In the genomic region with DNA sequence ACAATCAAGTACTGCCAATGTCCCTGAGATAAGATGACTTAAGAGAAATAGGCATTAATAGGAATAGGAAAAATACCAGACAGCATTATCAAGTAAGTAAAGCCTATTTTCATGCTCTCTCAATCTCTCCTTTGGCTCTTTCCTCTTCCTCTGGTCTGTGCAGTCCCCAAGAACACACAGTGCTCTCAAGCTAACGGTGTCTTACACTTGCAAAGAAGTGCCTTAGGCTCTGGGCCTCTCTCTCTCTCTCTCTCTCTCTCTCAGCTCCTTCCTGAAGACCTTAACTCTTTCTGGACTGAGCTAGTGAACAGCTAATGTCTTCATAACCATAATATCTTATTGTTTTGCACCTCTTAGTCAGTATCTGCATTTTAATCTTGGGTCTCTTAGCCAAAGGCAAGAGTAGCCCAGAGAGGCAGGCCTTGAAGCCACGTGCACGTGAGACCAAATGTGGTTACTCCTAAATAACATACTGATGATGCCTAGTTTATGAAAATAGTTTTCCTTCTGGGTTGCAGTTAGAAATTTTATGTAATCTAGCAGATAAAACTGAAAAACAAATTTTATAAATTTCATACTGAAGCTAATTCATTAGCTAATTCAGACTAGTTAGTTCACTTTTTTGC, we compare ENCODE assay signal across 23 cellular contexts.
DNase-seq lines count a peak whose midpoint lies in the region; ATAC-seq and TF ChIP-seq lines count a peak whose summit lies in the region.
"Had no signal": no experiment of that assay in that cellular context is flagged by ENCODE, and none has a peak within 500 bp of the region (broad histone marks: within the 10 kb centered on the region; RNA-seq: fewer than 3 reads in every experiment).

No MANE protein-coding gene starts in this region.

- H2AFZ ChIP-seq in neuronal stem cell (ENCODE audit: low read length), result peak overlapping the region; percentile 54

- no peak overlapping the region for H4K8ac ChIP-seq in neuronal stem cell (ENCODE audit: low read depth, low read length)

- POLR2A ChIA-PET in activated CD4-positive, alpha-beta T cell treated with anti-CD3 and anti-CD28 coated beads, Interleukin-2, amount 10 ng/mL, durations not matched to agents 7 days and 5 days (lab: Charles Lee), result no interaction called here

- no peak overlapping the region for H3K4ac ChIP-seq in neuronal stem cell (ENCODE audit: low read length)

- DNase-seq in SK-N-MC (ENCODE audit: low read depth, low spot score) (no peak), fibroblast of mammary gland (ENCODE audit: low read depth) (peak; percentile 29), neuronal stem cell (ENCODE audit: low spot score) (no peak), upper lobe of right lung (no peak), type B pancreatic cell (ENCODE audit: extremely low spot score, unreplicated experiment) (no peak), T-helper 17 cell (no peak)
- DNase-seq in activated CD4-positive, alpha-beta T cell treated with anti-CD3 and anti-CD28 coated beads, Interleukin-2, amount 10 ng/mL, durations not matched to agents 7 days and 5 days, result no peak
- DNase-seq: activated CD4-positive, alpha-beta memory T cell treated with anti-CD3 and anti-CD28 coated beads, Interleukin-2, amount 10 ng/mL, durations not matched to agents 7 days and 5 days; activated naive CD4-positive, alpha-beta T cell treated with anti-CD3 and anti-CD28 coated beads, Interleukin-2, amount 50 U/mL, for 16 hours; activated T-cell treated with anti-CD3 and anti-CD28 coated beads, Interleukin-2, amount 50 U/mL, for 1 hour; BE2C; Calu3; effector CD4-positive, alpha-beta T cell; esophagus squamous epithelium; NCI-H1048; NCI-H2081; NCI-H510A treated with DMSO at 0.1 percent for 48 hours; SHP77; stimulated activated CD4-positive, alpha-beta T cell treated with anti-CD3 and anti-CD28 coated beads, Interleukin-4, amount 100 ng/mL, for 1 hour had no signal

- H3K9me3 ChIP-seq in SK-N-MC (ENCODE audit: low read depth, low read length), result no peaks in the 10 kb centered on the region
- H3K9me3 ChIP-seq in neuronal stem cell (replicated peaks in 1 of 2; ENCODE audit: control insufficient read depth in 2 of 2, insufficient read depth in 1 of 2, low read depth in 1 of 2, low read length in 2 of 2), result no peaks in the 10 kb centered on the region
- H3K9me3 ChIP-seq in upper lobe of right lung, result no peaks in the 10 kb centered on the region
- no peaks in the 10 kb centered on the region for H3K9me3 ChIP-seq in T-helper 17 cell (ENCODE audit: control insufficient read depth, low read length, poor library complexity, severe bottlenecking)
- H3K9me3 ChIP-seq: BE2C, esophagus squamous epithelium had no signal

- no peak overlapping the region for H2BK12ac ChIP-seq in neuronal stem cell (ENCODE audit: low read length)

- no peak for TF ChIP-seq CTCF in fibroblast of mammary gland (conservative IDR thresholded peaks at IDR 0.05; ENCODE audit: control insufficient read depth, insufficient read depth, low read depth, low read length)
- no peak for TF ChIP-seq CTCF in upper lobe of right lung (IDR thresholded peaks at IDR 0.05)
- no peak for TF ChIP-seq CTCF in type B pancreatic cell (conservative IDR thresholded peaks at IDR 0.05)

- no peak overlapping the region for H2AK5ac ChIP-seq in neuronal stem cell (ENCODE audit: low read depth, low read length)

- no peaks in the 10 kb centered on the region for H3K36me3 ChIP-seq in SK-N-MC (ENCODE audit: insufficient read depth, low read length)
- no peaks in the 10 kb centered on the region for H3K36me3 ChIP-seq in neuronal stem cell (replicated peaks in 1 of 2; ENCODE audit: control insufficient read depth in 2 of 2, insufficient read depth in 2 of 2, low read length in 2 of 2)
- H3K36me3 ChIP-seq in upper lobe of right lung, result no peaks in the 10 kb centered on the region
- H3K36me3 ChIP-seq: BE2C had no signal

- H3K4me1 ChIP-seq in neuronal stem cell (ENCODE audit: control insufficient read depth in 2 of 2, insufficient read depth in 1 of 2, low read depth in 1 of 2, low read length in 2 of 2) (peaks cover 8 to 12% of the 10 kb centered on the region in 2 donors), upper lobe of right lung (no peaks in the 10 kb centered on the region)
- H3K4me1 ChIP-seq: BE2C had no signal

- H3K79me1 ChIP-seq in neuronal stem cell (ENCODE audit: low read depth, low read length), result no peaks in the 10 kb centered on the region

- no peak overlapping the region for H3K18ac ChIP-seq in neuronal stem cell (ENCODE audit: low read length)

- H2BK120ac ChIP-seq in neuronal stem cell (ENCODE audit: low read depth, low read length), result no peak overlapping the region

- 0 out of 2 replicates have a peak overlapping the region, but pooled peaks have one; percentile 7 for H3K4me3 ChIP-seq in SK-N-MC
- H3K4me3 ChIP-seq in fibroblast of mammary gland (ENCODE audit: control insufficient read depth, low read depth, low read length), result no peak overlapping the region
- H3K4me3 ChIP-seq in neuronal stem cell (ENCODE audit: low read length in 2 of 2), result no peak overlapping the region
- H3K4me3 ChIP-seq in upper lobe of right lung, result no peak overlapping the region
- H3K4me3 ChIP-seq: esophagus squamous epithelium, GM12878 had no signal

- ATAC-seq in upper lobe of right lung (peak; percentile 54), T-helper 17 cell (no peak)
- ATAC-seq: GM12878 had no signal

- H3K23ac ChIP-seq in neuronal stem cell (ENCODE audit: low read depth, low read length, poor library complexity), result no peak overlapping the region

- peaks cover 5% of the 10 kb centered on the region for H3K36me3 Mint-ChIP-seq in type B pancreatic cell
- H3K36me3 Mint-ChIP-seq in activated CD4-positive, alpha-beta T cell treated with anti-CD3 and anti-CD28 coated beads, Interleukin-2, amount 10 ng/mL, durations not matched to agents 7 days and 5 days (ENCODE audit: low read depth), result no peaks in the 10 kb centered on the region
- peaks cover 2% of the 10 kb centered on the region for H3K36me3 Mint-ChIP-seq in T-helper 17 cell (ENCODE audit: low read depth)
- H3K36me3 Mint-ChIP-seq: memory B cell had no signal

- CTCF ChIA-PET in activated CD4-positive, alpha-beta T cell treated with anti-CD3 and anti-CD28 coated beads, Interleukin-2, amount 10 ng/mL, durations not matched to agents 7 days and 5 days (lab: Charles Lee), result no interaction called here

- H2BK5ac ChIP-seq in neuronal stem cell (ENCODE audit: low read length), result no peak overlapping the region

- H3K9ac ChIP-seq in SK-N-MC (ENCODE audit: insufficient read length) (peak overlapping the region; percentile 13), neuronal stem cell (ENCODE audit: low read depth, low read length, poor library complexity) (no peak overlapping the region)
- H3K9ac ChIP-seq: KMS-11 had no signal

- H3K14ac ChIP-seq in neuronal stem cell (ENCODE audit: low read length), result no peak overlapping the region

- WGBS in neuronal stem cell (ENCODE audit: extremely low coverage in 2 of 2, insufficient read length in 2 of 2, insufficient replicate concordance in 1 of 2), 2 donors, result no CpG with 5 or more reads among the region's 3 CpGs

- H3K27ac Mint-ChIP-seq in type B pancreatic cell (no peak overlapping the region), T-helper 17 cell (no peak overlapping the region)
- no peak overlapping the region for H3K27ac Mint-ChIP-seq in activated CD4-positive, alpha-beta T cell treated with anti-CD3 and anti-CD28 coated beads, Interleukin-2, amount 10 ng/mL, durations not matched to agents 7 days and 5 days
- H3K27ac Mint-ChIP-seq: activated CD4-positive, alpha-beta memory T cell treated with anti-CD3 and anti-CD28 coated beads, Interleukin-2, amount 10 ng/mL, durations not matched to agents 7 days and 5 days; memory B cell; T-helper 1 cell treated with Interleukin-12 subunit alpha and Interleukin-12 subunit beta and Interleukin-4 antibody, amounts not matched to agents 30 μg/mL and 1 μg/mL, for 36 hours had no signal

- H3K27me3 ChIP-seq in neuronal stem cell (ENCODE audit: control insufficient read depth in 3 of 3, insufficient read depth in 3 of 3, low read depth in 1 of 3, low read length in 3 of 3), result no peaks in the 10 kb centered on the region
- no peaks in the 10 kb centered on the region for H3K27me3 ChIP-seq in upper lobe of right lung
- H3K27me3 ChIP-seq: BE2C, esophagus squamous epithelium had no signal

- no peak overlapping the region for H4K91ac ChIP-seq in neuronal stem cell (ENCODE audit: low read depth, low read length, poor library complexity)

- peak overlapping the region; percentile 58 for H3K27ac ChIP-seq in SK-N-MC
- no peak overlapping the region for H3K27ac ChIP-seq in neuronal stem cell (replicated peaks; ENCODE audit: low read length)
- peak overlapping the region; percentile 18 for H3K27ac ChIP-seq in upper lobe of right lung
- H3K27ac ChIP-seq: esophagus squamous epithelium, KMS-11 had no signal

- H2BK15ac ChIP-seq in neuronal stem cell (ENCODE audit: low read length), result no peak overlapping the region

- intact Hi-C loops in upper lobe of right lung (cut with DNase I), result no loop called here

- H3K4me3 Mint-ChIP-seq in type B pancreatic cell, result no peak overlapping the region
- no peak overlapping the region for H3K4me3 Mint-ChIP-seq in activated CD4-positive, alpha-beta T cell treated with anti-CD3 and anti-CD28 coated beads, Interleukin-2, amount 10 ng/mL, durations not matched to agents 7 days and 5 days
- H3K4me3 Mint-ChIP-seq in T-helper 17 cell, result no peak overlapping the region
- H3K4me3 Mint-ChIP-seq: activated CD4-positive, alpha-beta memory T cell treated with anti-CD3 and anti-CD28 coated beads, Interleukin-2, amount 10 ng/mL, durations not matched to agents 7 days and 5 days; memory B cell; T-helper 1 cell treated with Interleukin-12 subunit alpha and Interleukin-12 subunit beta and Interleukin-4 antibody, amounts not matched to agents 30 μg/mL and 1 μg/mL, for 36 hours had no signal

- H3K27me3 Mint-ChIP-seq in type B pancreatic cell (no peaks in the 10 kb centered on the region), T-helper 17 cell (peaks cover 14% of the 10 kb centered on the region)
- H3K27me3 Mint-ChIP-seq in activated CD4-positive, alpha-beta T cell treated with anti-CD3 and anti-CD28 coated beads, Interleukin-2, amount 10 ng/mL, durations not matched to agents 7 days and 5 days, result peaks cover 17% of the 10 kb centered on the region

- H3K4me2 ChIP-seq in neuronal stem cell (ENCODE audit: insufficient read depth, low read length, poor library complexity, severe bottlenecking), result no peak overlapping the region
- H3K4me2 ChIP-seq: KMS-11 had no signal

- H3K4me1 Mint-ChIP-seq in type B pancreatic cell (ENCODE audit: unreplicated experiment), result peaks cover 45% of the 10 kb centered on the region
- no peaks in the 10 kb centered on the region for H3K4me1 Mint-ChIP-seq in activated CD4-positive, alpha-beta T cell treated with anti-CD3 and anti-CD28 coated beads, Interleukin-2, amount 10 ng/mL, durations not matched to agents 7 days and 5 days
- no peaks in the 10 kb centered on the region for H3K4me1 Mint-ChIP-seq in T-helper 17 cell
- H3K4me1 Mint-ChIP-seq: activated CD4-positive, alpha-beta memory T cell treated with anti-CD3 and anti-CD28 coated beads, Interleukin-2, amount 10 ng/mL, durations not matched to agents 7 days and 5 days; memory B cell had no signal

- H3K9me3 Mint-ChIP-seq in type B pancreatic cell, result no peaks in the 10 kb centered on the region
- no peaks in the 10 kb centered on the region for H3K9me3 Mint-ChIP-seq in activated CD4-positive, alpha-beta T cell treated with anti-CD3 and anti-CD28 coated beads, Interleukin-2, amount 10 ng/mL, durations not matched to agents 7 days and 5 days
- H3K9me3 Mint-ChIP-seq: activated CD4-positive, alpha-beta memory T cell treated with anti-CD3 and anti-CD28 coated beads, Interleukin-2, amount 10 ng/mL, durations not matched to agents 7 days and 5 days; memory B cell; T-helper 1 cell treated with Interleukin-12 subunit alpha and Interleukin-12 subunit beta and Interleukin-4 antibody, amounts not matched to agents 30 μg/mL and 1 μg/mL, for 36 hours had no signal
